In the genomic region with DNA sequence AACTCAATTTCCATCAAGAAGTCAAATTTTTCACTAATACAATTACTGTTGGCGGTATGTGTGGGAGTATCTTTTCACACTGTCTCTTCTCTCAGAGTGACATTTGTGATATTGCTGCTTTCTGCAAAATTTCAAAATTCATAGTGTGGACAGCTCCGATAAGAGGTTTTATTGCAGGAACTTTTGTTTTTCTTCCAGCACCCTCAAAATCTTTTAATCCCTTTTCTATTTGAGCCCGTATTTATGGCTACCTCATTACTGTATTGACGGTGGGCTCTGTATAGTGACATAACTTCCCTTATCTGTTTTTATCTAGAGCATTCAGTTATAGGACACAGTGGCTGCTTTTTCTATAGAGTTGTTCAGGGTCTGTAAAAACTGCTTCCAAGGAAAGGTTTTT, we compare ENCODE assay signal across 13 cellular contexts.
A peak's percentile ranks its signal among the peaks of the same experiment; 100 is the strongest.
DNase-seq lines count a peak whose midpoint lies in the region; ATAC-seq, FAIRE-seq and TF ChIP-seq lines count a peak whose summit lies in the region.
"Had no signal": no experiment of that assay in that cellular context is flagged by ENCODE, and none has a peak within 500 bp of the region (broad histone marks: within the 10 kb centered on the region; RNA-seq: fewer than 3 reads in every experiment).

No MANE protein-coding gene starts in this region.

- H3K27ac ChIP-seq in K562 (ENCODE audit: extremely low read depth, low read depth, low read length): no peak overlapping the region; the same call in 2 of the 3 replicates
- H3K27ac ChIP-seq in trophoblast cell (ENCODE audit: low read depth, low read length): peak overlapping the region; percentile 19
- H3K27ac ChIP-seq: 22Rv1, BLaER1 had no signal

- no peak for TF ChIP-seq RAD21 in K562 (CRISPR knock-in tag; conservative IDR thresholded peaks at IDR 0.05 in 1 of 2, IDR thresholded peaks at IDR 0.05 in 1 of 2)

- no peak overlapping the region for H3K23ac ChIP-seq in trophoblast cell (ENCODE audit: low read length)

- no peak overlapping the region for H3K18ac ChIP-seq in trophoblast cell (ENCODE audit: low read length)

- H2BK12ac ChIP-seq in trophoblast cell (ENCODE audit: low read length): no peak overlapping the region

- H3K27ac Mint-ChIP-seq in progenitor cell of endocrine pancreas: no peak overlapping the region
- H3K27ac Mint-ChIP-seq: CD4-positive, CD25-positive, alpha-beta regulatory T cell; HFFc6 had no signal

- no peak overlapping the region for H2BK120ac ChIP-seq in trophoblast cell (ENCODE audit: insufficient read depth, low read length, poor library complexity)

- H2AFZ ChIP-seq in K562 (ENCODE audit: low read depth, low read length) (no peak overlapping the region), trophoblast cell (ENCODE audit: insufficient read depth, low read length, poor library complexity) (no peak overlapping the region)

- no peak overlapping the region for H3K4me3 Mint-ChIP-seq in progenitor cell of endocrine pancreas (ENCODE audit: low read depth)
- H3K4me3 Mint-ChIP-seq: CD4-positive, CD25-positive, alpha-beta regulatory T cell; HFFc6 had no signal

- POLR2A ChIA-PET in K562 (lab: Yijun Ruan, JAX): no interaction called here

- no peak for TF ChIP-seq EP300 in K562 (IDR thresholded peaks at IDR 0.05; ENCODE audit: low read length)

- H3K9me1 ChIP-seq in K562 (ENCODE audit: control insufficient read depth, insufficient read depth, low read length): no peaks in the 10 kb centered on the region

- CTCF ChIA-PET in K562 (lab: Yijun Ruan, JAX; ENCODE audit: low intra/inter-chr PET ratio): no interaction called here

- no peaks in the 10 kb centered on the region for H3K79me1 ChIP-seq in trophoblast cell (ENCODE audit: low read length)

- H3K9me3 Mint-ChIP-seq in progenitor cell of endocrine pancreas (ENCODE audit: low read depth): no peaks in the 10 kb centered on the region

- H4K20me1 ChIP-seq in K562 (replicated peaks; ENCODE audit: control insufficient read depth, insufficient read depth, low read length): no peaks in the 10 kb centered on the region
- H4K20me1 ChIP-seq: BLaER1 had no signal

- no peak overlapping the region for H2AK5ac ChIP-seq in trophoblast cell (ENCODE audit: low read length)

- H4K12ac ChIP-seq in trophoblast cell (ENCODE audit: low read depth, low read length): no peak overlapping the region

- no peak for DNase-seq in BE2C
- DNase-seq in SK-N-DZ (ENCODE audit: low spot score): peak; percentile 18
- DNase-seq in K562 (ENCODE audit: extremely low read depth in 1 of 4, low spot score in 3 of 4): peak in 1 of 4 experiments; percentile 3
- no peak for DNase-seq in trophoblast cell
- no peak for DNase-seq in stimulated activated CD4-positive, alpha-beta T cell treated with anti-CD3 and anti-CD28 coated beads, Interleukin-4, amount 100 ng/mL, for 4 hours
- no peak for DNase-seq in progenitor cell of endocrine pancreas (ENCODE audit: low spot score, unreplicated experiment)
- DNase-seq in T-helper 9 cell: no peak
- DNase-seq: CD4-positive, CD25-positive, alpha-beta regulatory T cell; DMS53; HCEC 1CT; HFFc6 had no signal

- in situ Hi-C loops in K562 (cut with MboI): no loop called here

- H3K36me3 ChIP-seq in BE2C (no peaks in the 10 kb centered on the region), K562 (ENCODE audit: control insufficient read depth, insufficient read depth, low read length) (no peaks in the 10 kb centered on the region), trophoblast cell (ENCODE audit: control insufficient read depth in 1 of 2, insufficient read depth in 2 of 2, low read length in 2 of 2) (no peaks in the 10 kb centered on the region)
- H3K36me3 ChIP-seq: BLaER1 had no signal

- H3K4me3 ChIP-seq in BE2C (ENCODE audit: low read depth, low read length): peak overlapping the region; percentile 14; the same call in 1 of the 2 replicates
- H3K4me3 ChIP-seq in K562: no peak overlapping the region
- no peak overlapping the region for H3K4me3 ChIP-seq in trophoblast cell (ENCODE audit: low read depth, low read length)
- H3K4me3 ChIP-seq: BLaER1 had no signal

- H2BK5ac ChIP-seq in trophoblast cell (ENCODE audit: low read depth, low read length, poor library complexity): no peak overlapping the region

- no peak for TF ChIP-seq POLR2A in K562 (conservative IDR thresholded peaks at IDR 0.05)

- H3K36me3 Mint-ChIP-seq in progenitor cell of endocrine pancreas (ENCODE audit: insufficient read depth): no peaks in the 10 kb centered on the region
- H3K36me3 Mint-ChIP-seq: CD4-positive, CD25-positive, alpha-beta regulatory T cell had no signal

- no TSS peak for BruUV-seq in K562 (replicated peaks; lab: Mats Ljungman, UMichigan)

- H4K91ac ChIP-seq in trophoblast cell (ENCODE audit: low read depth, low read length): no peak overlapping the region

- H3K4me1 ChIP-seq in BE2C (peaks cover 6% of the 10 kb centered on the region), K562 (replicated peaks in 1 of 2; ENCODE audit: control insufficient read depth in 2 of 2, insufficient read depth in 2 of 2, low read length in 2 of 2) (no peaks in the 10 kb centered on the region), trophoblast cell (ENCODE audit: control insufficient read depth in 1 of 2, insufficient read depth in 2 of 2, low read length in 2 of 2) (no peaks in the 10 kb centered on the region)
- H3K4me1 ChIP-seq: BLaER1 had no signal

- no peak for ATAC-seq in K562

- H3K79me2 ChIP-seq in K562 (ENCODE audit: control insufficient read depth, insufficient read depth, low read length) (no peaks in the 10 kb centered on the region), trophoblast cell (ENCODE audit: control insufficient read depth, insufficient read depth, low read length, poor library complexity) (no peaks in the 10 kb centered on the region)

- no peaks in the 10 kb centered on the region for H3K27me3 ChIP-seq in BE2C
- no peaks in the 10 kb centered on the region for H3K27me3 ChIP-seq in K562 (ENCODE audit: control insufficient read depth in 2 of 2, insufficient read depth in 2 of 2, low read length in 2 of 2)
- H3K27me3 ChIP-seq in trophoblast cell (ENCODE audit: insufficient read depth, low read length): no peaks in the 10 kb centered on the region
- H3K27me3 ChIP-seq: BLaER1 had no signal

- H4K8ac ChIP-seq in trophoblast cell (ENCODE audit: low read depth, low read length): no peak overlapping the region

- H3K9me3 ChIP-seq in BE2C (no peaks in the 10 kb centered on the region), K562 (replicated peaks; ENCODE audit: control insufficient read depth, insufficient read depth, low read depth, low read length) (no peaks in the 10 kb centered on the region), trophoblast cell (ENCODE audit: insufficient read depth, low read depth, low read length) (no peaks in the 10 kb centered on the region)
- H3K9me3 ChIP-seq: BLaER1 had no signal

- H3K4me2 ChIP-seq in K562 (ENCODE audit: insufficient read depth, low read length): no peak overlapping the region
- H3K4me2 ChIP-seq in trophoblast cell (ENCODE audit: low read length): no peak overlapping the region
- H3K4me2 ChIP-seq: BLaER1 had no signal

- H3K9ac ChIP-seq in K562 (ENCODE audit: insufficient read depth in 1 of 2, low read depth in 2 of 2, low read length in 2 of 2): no peak overlapping the region
- no peak overlapping the region for H3K9ac ChIP-seq in trophoblast cell (ENCODE audit: low read length)
- H3K9ac ChIP-seq: BLaER1 had no signal

- peaks cover 5% of the 10 kb centered on the region for H3K4me1 Mint-ChIP-seq in progenitor cell of endocrine pancreas (ENCODE audit: low read depth)
- H3K4me1 Mint-ChIP-seq: CD4-positive, CD25-positive, alpha-beta regulatory T cell had no signal

- intact Hi-C loops in K562 (cut with micrococcal nuclease): no loop called here

- FAIRE-seq in K562 (lab: Jason Lieb, UNC): no peak

- TF ChIP-seq CTCF in BE2C (IDR thresholded peaks at IDR 0.05; ENCODE audit: low read depth, low read length): no peak
- no peak for TF ChIP-seq CTCF in K562 (IDR thresholded peaks at IDR 0.05 in 2 of 3, conservative IDR thresholded peaks at IDR 0.05 in 1 of 3; ENCODE audit: insufficient read depth in 2 of 3, low read depth in 1 of 3, low read length in 3 of 3)
- TF ChIP-seq CTCF in progenitor cell of endocrine pancreas (IDR thresholded peaks at IDR 0.05; ENCODE audit: unreplicated experiment): no peak

- no peak overlapping the region for H3K4ac ChIP-seq in trophoblast cell (ENCODE audit: low read depth, low read length)

- no peaks in the 10 kb centered on the region for H3K27me3 Mint-ChIP-seq in progenitor cell of endocrine pancreas
- H3K27me3 Mint-ChIP-seq: CD4-positive, CD25-positive, alpha-beta regulatory T cell had no signal

- H3K14ac ChIP-seq in trophoblast cell (ENCODE audit: low read length): no peak overlapping the region

- WGBS in K562 (ENCODE audit: insufficient coverage, low coverage, missing lambda C conversion rate): 5% methylated on average over 4 of the region's 4 CpGs
- no CpG with 5 or more reads among the region's 4 CpGs for WGBS in trophoblast cell (ENCODE audit: extremely low coverage, insufficient coverage, insufficient read length)
